In the genomic region with DNA sequence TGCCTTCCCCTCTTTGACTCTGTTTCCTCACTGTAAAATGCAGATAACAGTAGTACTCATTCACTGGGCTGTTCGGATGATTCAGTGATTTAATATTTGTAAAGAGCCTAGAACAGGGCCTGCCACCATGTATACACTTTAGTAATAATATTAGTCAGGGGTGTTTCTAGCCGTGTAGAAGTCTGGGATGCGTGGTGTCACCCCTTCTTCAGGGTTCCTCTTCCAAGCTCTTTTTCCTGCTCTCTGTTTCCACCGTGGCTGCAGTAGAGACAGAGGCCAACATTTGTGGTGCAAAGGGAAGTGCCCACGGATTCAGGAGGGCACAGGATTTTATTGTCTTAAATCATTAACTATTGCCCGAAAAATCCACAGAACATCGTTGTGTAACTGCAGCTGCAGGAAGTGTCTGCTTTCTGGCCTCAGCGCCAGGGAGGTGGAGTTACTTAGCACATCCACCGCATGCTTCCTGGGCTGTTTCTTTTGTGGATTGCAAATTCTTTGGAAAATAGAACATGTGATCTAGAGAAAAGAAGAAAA, we compare ENCODE assay signal across 8 cellular contexts.
DNase-seq lines count a peak whose midpoint lies in the region; ATAC-seq and TF ChIP-seq lines count a peak whose summit lies in the region.

No MANE protein-coding gene starts in this region.

- H3K4me3 Mint-ChIP-seq in Caco-2 (ENCODE audit: unreplicated experiment), result no peak overlapping the region

- peak overlapping the region; percentile 15 for H3K27ac ChIP-seq in duodenal mucosa (ENCODE audit: low read depth, low read length)
- H3K27ac ChIP-seq in PC-9, result no peak overlapping the region

- peaks cover 40% of the 10 kb centered on the region for H3F3A ChIP-seq in PC-9 (ENCODE audit: insufficient read depth, low read depth)

- H3K36me3 ChIP-seq in duodenal mucosa (ENCODE audit: control insufficient read depth in 1 of 2, insufficient read depth in 2 of 2, low read length in 2 of 2), result no peaks in the 10 kb centered on the region
- peaks cover 9% of the 10 kb centered on the region; the same call in 1 of the 2 replicates for H3K36me3 ChIP-seq in PC-9 (ENCODE audit: low read depth)
- H3K36me3 ChIP-seq in Caco-2 (ENCODE audit: control insufficient read depth, insufficient read depth, low read length), result no peaks in the 10 kb centered on the region

- peaks cover 34% of the 10 kb centered on the region for H3K4me1 Mint-ChIP-seq in Caco-2 (ENCODE audit: low read depth, unreplicated experiment)

- peaks cover 50 to 64% of the 10 kb centered on the region in 2 donors for H3K4me1 ChIP-seq in duodenal mucosa (ENCODE audit: control insufficient read depth in 1 of 2, insufficient read depth in 2 of 2, low read length in 2 of 2)
- peaks cover 15% of the 10 kb centered on the region for H3K4me1 ChIP-seq in PC-9 (replicated peaks; ENCODE audit: insufficient read depth)
- peaks cover 19% of the 10 kb centered on the region for H3K4me1 ChIP-seq in Caco-2

- H3K36me3 Mint-ChIP-seq in Caco-2 (ENCODE audit: insufficient read depth, unreplicated experiment), result peaks cover 22% of the 10 kb centered on the region

- TF ChIP-seq CTCF in PC-9 (conservative IDR thresholded peaks at IDR 0.05), result no peak
- no peak for TF ChIP-seq CTCF in Caco-2 (IDR thresholded peaks at IDR 0.05; ENCODE audit: insufficient read depth in 1 of 2, low read depth in 1 of 2, low read length in 1 of 2, severe bottlenecking in 1 of 2, unreplicated experiment in 1 of 2)

- no peaks in the 10 kb centered on the region for H3K27me3 Mint-ChIP-seq in Caco-2 (ENCODE audit: insufficient read depth, unreplicated experiment)

- BruUV-seq in PC-9 (replicated peaks; lab: Mats Ljungman, UMichigan) (no TSS peak), Caco-2 (replicated peaks; lab: Mats Ljungman, UMichigan) (no TSS peak)

- intact Hi-C loops in PC-9 (cut with micrococcal nuclease; ENCODE audit: unreplicated experiment) (loop anchor here (2.0 kb wide), 1 partner anchor 40 kb away; no protein-coding TSS in a partner anchor), Caco-2 (cut with micrococcal nuclease; ENCODE audit: unreplicated experiment) (loop anchor here (5.0 kb wide), 1 partner anchor 218 kb away; no protein-coding TSS in a partner anchor)

- no peaks in the 10 kb centered on the region for H3K9me3 Mint-ChIP-seq in Caco-2 (ENCODE audit: unreplicated experiment)

- H3K4me3 ChIP-seq in duodenal mucosa (ENCODE audit: low read depth in 1 of 2, low read length in 2 of 2) (peak overlapping the region; percentile 34 to 62), PC-9 (no peak overlapping the region), Caco-2 (ENCODE audit: low read depth, low read length) (no peak overlapping the region)

- peak overlapping the region; percentile 34 to 43 for H3K9ac ChIP-seq in duodenal mucosa (ENCODE audit: low read depth in 1 of 2, low read length in 2 of 2)

- no peak overlapping the region for H2AFZ ChIP-seq in PC-9

- H3K79me2 ChIP-seq in PC-9 (ENCODE audit: low read depth), result peaks cover 97% of the 10 kb centered on the region

- H3K27me3 ChIP-seq in duodenal mucosa (ENCODE audit: control insufficient read depth in 1 of 2, insufficient read depth in 2 of 2, low read length in 2 of 2) (no peaks in the 10 kb centered on the region), PC-9 (ENCODE audit: insufficient read depth, low read depth) (no peaks in the 10 kb centered on the region), Caco-2 (replicated peaks; ENCODE audit: control insufficient read depth, insufficient read depth, low read length) (no peaks in the 10 kb centered on the region)

- no peak overlapping the region for H3K4me2 ChIP-seq in PC-9

- CTCF ChIA-PET in PC-9 (lab: Charles Lee) (interaction anchor here (0.9 to 1.0 kb wide), 2 partner anchors 30 to 65 kb away, joined by 3 to 4 read pairs; no protein-coding TSS in a partner anchor), Caco-2 (lab: Charles Lee) (no interaction called here)

- H4K20me1 ChIP-seq in PC-9 (ENCODE audit: insufficient read depth), result peaks cover 9% of the 10 kb centered on the region

- no peak overlapping the region for H3K27ac Mint-ChIP-seq in Caco-2 (ENCODE audit: unreplicated experiment)

- H3K9me2 ChIP-seq in PC-9 (ENCODE audit: insufficient read depth), result no peaks in the 10 kb centered on the region

- H3K9me3 ChIP-seq in duodenal mucosa (ENCODE audit: control insufficient read depth in 1 of 2, low read length in 2 of 2) (no peaks in the 10 kb centered on the region), PC-9 (ENCODE audit: insufficient read depth, low read depth) (no peaks in the 10 kb centered on the region; the same call in 1 of the 2 replicates), Caco-2 (no peaks in the 10 kb centered on the region)

- ATAC-seq in HG02938 (IDR thresholded peaks at IDR 0.05; ENCODE audit: unreplicated experiment) (no peak), HG03280 (IDR thresholded peaks at IDR 0.05; ENCODE audit: unreplicated experiment) (no peak)

- POLR2A ChIA-PET in PC-9 (lab: Charles Lee; ENCODE audit: unreplicated experiment) (interaction anchor here (0.6 kb wide), 1 partner anchor 259 kb away, joined by 4 read pairs; no protein-coding TSS in a partner anchor), Caco-2 (lab: Charles Lee) (no interaction called here)

- DNase-seq in GM04503 (ENCODE audit: low read depth) (peak; percentile 51), NCI-H226 (peak; percentile 83), myocyte (ENCODE audit: low read depth) (peak; percentile 68), PC-9 (no peak), Caco-2 (no peak)

Comparison
In these comparisons a context has a peak if more than half of its experiments do, and no peak if none do; other contexts are left out.
1. DNase-seq: peak in GM04503 (single experiment), NCI-H226 (single experiment) and myocyte (single experiment); none in PC-9 (0 of 2) and Caco-2 (0 of 2).
2. H3K4me3 ChIP-seq: peak in duodenal mucosa (2 of 2); none in PC-9 (single experiment) and Caco-2 (single experiment).